Comparison of ENCODE assay signal across 17 cellular contexts in the genomic region with DNA sequence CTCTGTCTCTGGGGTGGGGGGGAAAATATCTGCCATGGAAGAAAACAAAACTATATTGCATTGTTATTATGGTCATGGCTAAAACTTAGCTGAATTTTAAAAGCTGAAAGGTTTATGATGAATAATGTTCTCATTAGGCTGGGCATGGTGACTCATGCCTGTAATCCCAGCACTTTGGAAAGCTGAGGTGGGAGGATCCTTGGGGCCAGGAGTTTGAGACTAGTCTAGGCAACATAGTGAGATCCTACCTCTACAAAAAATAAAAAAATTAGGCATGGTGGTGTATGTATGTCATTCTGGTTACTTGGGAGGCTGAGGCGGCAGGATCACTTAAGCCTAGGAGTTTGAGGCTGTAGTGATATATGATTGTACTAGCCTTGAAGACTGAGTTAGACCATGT. TPM values are rescaled to one million over a fixed set of nuclear protein-coding genes. Genes with fewer than 3 reads are reported as not detected.
A peak's percentile ranks its signal among the peaks of the same experiment; 100 is the strongest.
DNase-seq lines count a peak whose midpoint lies in the region; ATAC-seq and TF ChIP-seq lines count a peak whose summit lies in the region.
"Had no signal": no experiment of that assay in that cellular context is flagged by ENCODE, and none has a peak within 500 bp of the region (broad histone marks: within the 10 kb centered on the region; RNA-seq: fewer than 3 reads in every experiment).

No MANE protein-coding gene starts in this region.

- no peak overlapping the region for H3K27ac Mint-ChIP-seq in stimulated activated naive B cell treated with anti-CD40 and anti-IgM and Interleukin-4, amounts not matched to agents 10 μg/mL and 1 μg/mL and 100 μg/mL, for 72 hours
- H3K27ac Mint-ChIP-seq: activated naive CD8-positive, alpha-beta T cell had no signal

- in situ Hi-C loops in brain microvascular endothelial cell (cut with HindIII; ENCODE audit: low pct_ligation_motif_present, low sequenced_read_pairs): no loop called here

- H3K36me3 Mint-ChIP-seq in stimulated activated naive B cell treated with anti-CD40 and anti-IgM and Interleukin-4, amounts not matched to agents 10 μg/mL and 1 μg/mL and 100 μg/mL, for 72 hours: peaks cover 12 to 31% of the 10 kb centered on the region in 2 donors

- intact Hi-C loops in heart right ventricle (cut with DNase I): loop anchor here in 2 of 10 donors (5.0 to 10.0 kb wide), 2 partner anchors 320 to 518 kb away; no protein-coding TSS in a partner anchor

- no peaks in the 10 kb centered on the region for H3K9me3 ChIP-seq in heart right ventricle
- H3K9me3 ChIP-seq: ovary, sigmoid colon, vagina had no signal

- H3K4me3 ChIP-seq in brain microvascular endothelial cell (ENCODE audit: low read depth, low read length): no peak overlapping the region
- H3K4me3 ChIP-seq in heart right ventricle: no peak overlapping the region
- H3K4me3 ChIP-seq: dorsolateral prefrontal cortex, ovary, sigmoid colon, vagina had no signal

- peaks cover 0 to 2% of the 10 kb centered on the region in 2 donors for H3K4me1 Mint-ChIP-seq in stimulated activated naive B cell treated with anti-CD40 and anti-IgM and Interleukin-4, amounts not matched to agents 10 μg/mL and 1 μg/mL and 100 μg/mL, for 72 hours

- no peaks in the 10 kb centered on the region for H3K27me3 Mint-ChIP-seq in stimulated activated naive B cell treated with anti-CD40 and anti-IgM and Interleukin-4, amounts not matched to agents 10 μg/mL and 1 μg/mL and 100 μg/mL, for 72 hours
- H3K27me3 Mint-ChIP-seq: activated naive CD8-positive, alpha-beta T cell had no signal

- H3K27me3 ChIP-seq in brain microvascular endothelial cell (replicated peaks) (no peaks in the 10 kb centered on the region), heart right ventricle (no peaks in the 10 kb centered on the region)
- H3K27me3 ChIP-seq: dorsolateral prefrontal cortex, ovary, sigmoid colon, vagina had no signal

- ATAC-seq in heart right ventricle: no peak
- no peak for ATAC-seq in stimulated activated naive B cell treated with anti-CD40 and anti-IgM and Interleukin-4, amounts not matched to agents 10 μg/mL and 1 μg/mL and 100 μg/mL, for 72 hours (replicated peaks)

- H3K27ac ChIP-seq in brain microvascular endothelial cell (no peak overlapping the region), heart right ventricle (no peak overlapping the region)
- H3K27ac ChIP-seq: dorsolateral prefrontal cortex, ovary, sigmoid colon, vagina had no signal

- H3K36me3 ChIP-seq in brain microvascular endothelial cell (replicated peaks): no peaks in the 10 kb centered on the region
- H3K36me3 ChIP-seq in heart right ventricle: peaks cover 0 to 43% (median 0%) of the 10 kb centered on the region in 9 donors
- H3K36me3 ChIP-seq: ovary, vagina had no signal

- WGBS in heart right ventricle, 2 donors: 94 to 97% methylated on average over 1 of the region's 1 CpG

- H3K9me3 Mint-ChIP-seq in stimulated activated naive B cell treated with anti-CD40 and anti-IgM and Interleukin-4, amounts not matched to agents 10 μg/mL and 1 μg/mL and 100 μg/mL, for 72 hours: no peaks in the 10 kb centered on the region

- H3K4me3 Mint-ChIP-seq in stimulated activated naive B cell treated with anti-CD40 and anti-IgM and Interleukin-4, amounts not matched to agents 10 μg/mL and 1 μg/mL and 100 μg/mL, for 72 hours: no peak overlapping the region
- H3K4me3 Mint-ChIP-seq: activated naive CD8-positive, alpha-beta T cell had no signal

- no peaks in the 10 kb centered on the region for H3K4me1 ChIP-seq in heart right ventricle
- H3K4me1 ChIP-seq: vagina had no signal

- peak; percentile 39 for DNase-seq in Daoy (ENCODE audit: low read depth)
- peak; percentile 49 for DNase-seq in LHCN-M2 (ENCODE audit: low read depth)
- DNase-seq in brain microvascular endothelial cell: peak; percentile 24
- peak; percentile 39 for DNase-seq in iris pigment epithelial cell (ENCODE audit: low read depth)
- DNase-seq in SW 1271 (lab: John Stamatoyannopoulos, UW): no peak
- no peak for DNase-seq in heart right ventricle
- no peak for DNase-seq in stimulated activated naive B cell treated with anti-CD40 and anti-IgM and Interleukin-4, amounts not matched to agents 10 μg/mL and 1 μg/mL and 100 μg/mL, for 72 hours
- DNase-seq in islet precursor cell: no peak
- DNase-seq: activated T-cell treated with anti-CD3 and anti-CD28 coated beads, Interleukin-2, amount 50 U/mL, for 1 hour; dorsolateral prefrontal cortex; NCI-H2081 treated with DMSO at 0.1 percent for 48 hours; NCI-H524 treated with DMSO at 0.1 percent for 48 hours; ovary; sigmoid colon; stimulated activated CD4-positive, alpha-beta T cell treated with anti-CD3 and anti-CD28 coated beads, Interleukin-2, amount 100 ng/mL, for 24 hours had no signal

- TF ChIP-seq CTCF in brain microvascular endothelial cell (IDR thresholded peaks at IDR 0.05; ENCODE audit: low read depth, low read length, missing control alignments): no peak
- no peak for TF ChIP-seq CTCF in heart right ventricle (IDR thresholded peaks at IDR 0.05)

RNA-seq across cellular contexts. Expression of gene IPO11, which starts 44.5 kb away (rescaled TPM):
- 30.3 and 30.7 TPM in 2 replicates for total RNA-seq in Daoy (2014; rRNA removed; shearing (Covaris generic))
- total RNA-seq in LHCN-M2 (2014; rRNA removed) (26.8 and 29.3 TPM in 2 replicates), heart right ventricle (10 to 100 TPM; 23.9 to 39.3 (median 32.9) TPM)
- 10.4 TPM for polyA plus RNA-seq in LHCN-M2 (2012)
- polyA plus RNA-seq in heart right ventricle: 10 to 100 TPM in 1 of 2 donors, 1 to 10 TPM in 1; 7.8 to 11.0 TPM

RNA-seq across cellular contexts. Expression of gene DIMT1, which starts 53.4 kb away (rescaled TPM):
- 69.3 and 83.0 TPM in 2 replicates for total RNA-seq in Daoy (2014; rRNA removed; shearing (Covaris generic))
- total RNA-seq in LHCN-M2 (2014; rRNA removed) (38.3 and 39.5 TPM in 2 replicates), heart right ventricle (10 to 100 TPM; 15.9 to 23.0 (median 19.0) TPM)
- 26.8 TPM for polyA plus RNA-seq in LHCN-M2 (2012)
- polyA plus RNA-seq in heart right ventricle: 10 to 100 TPM; 10.5 to 18.0 TPM

Comparison
In these comparisons a context has a peak if more than half of its experiments do, and no peak if none do; other contexts are left out.
1. DNase-seq: peak in Daoy (single experiment), LHCN-M2 (single experiment), brain microvascular endothelial cell (single experiment) and iris pigment epithelial cell (single experiment); none in SW 1271 (0 of 2), heart right ventricle (0 of 2), stimulated activated naive B cell treated with anti-CD40 and anti-IgM and Interleukin-4, amounts not matched to agents 10 μg/mL and 1 μg/mL and 100 μg/mL, for 72 hours (single experiment) and islet precursor cell (single experiment).